8 cellular contexts compared by ENCODE assay signal in genomic region chr2:85611217-85611704, GRCh38. TPM values are rescaled to one million over a fixed set of nuclear protein-coding genes. Genes with fewer than 3 reads are reported as not detected.
A peak's percentile ranks its signal among the peaks of the same experiment; 100 is the strongest.
DNase-seq lines count a peak whose midpoint lies in the region; ATAC-seq and TF ChIP-seq lines count a peak whose summit lies in the region.

No MANE protein-coding gene starts in this region.

- dilution Hi-C loops in mammary epithelial cell (cut with HindIII; ENCODE audit: low sequenced_read_pairs) = no loop called here

- H3K4me3 ChIP-seq in mammary epithelial cell (replicated peaks in 1 of 3; ENCODE audit: insufficient read depth in 1 of 3, low read depth in 2 of 3, low read length in 3 of 3) (peak overlapping the region; percentile 60 to 92 (median 78)), mucosa of rectum (ENCODE audit: low read length in 2 of 2) (peak overlapping the region; percentile 93)

- H3K27me3 Mint-ChIP-seq in CD14-positive monocyte (ENCODE audit: low read depth in 3 of 3) = peaks cover 0 to 1% (median 0%) of the 10 kb centered on the region in 3 donors

- H3K27ac ChIP-seq in mammary epithelial cell (ENCODE audit: insufficient read depth, low read depth, low read length) (peak overlapping the region; percentile 6), mucosa of rectum (ENCODE audit: low read depth in 2 of 2, low read length in 2 of 2) (peak overlapping the region; percentile 84 to 87)

- in situ Hi-C loops in mammary epithelial cell (cut with MboI; ENCODE audit: low sequenced_read_pairs in 2 of 2) (no loop called here), G401 (cut with HindIII; ENCODE audit: low sequenced_read_pairs) (no loop called here)

- TF ChIP-seq CTCF in CD14-positive monocyte (IDR thresholded peaks at IDR 0.05) (no peak), mammary epithelial cell (conservative IDR thresholded peaks at IDR 0.05 in 1 of 2, IDR thresholded peaks at IDR 0.05 in 1 of 2; ENCODE audit: extremely low read depth in 1 of 2, insufficient read depth in 1 of 2, low read depth in 1 of 2, low read length in 2 of 2) (no peak)

- H3K4me1 ChIP-seq in mammary epithelial cell (ENCODE audit: insufficient read depth, low read length) (peaks cover 8% of the 10 kb centered on the region), mucosa of rectum (ENCODE audit: control insufficient read depth in 2 of 2, insufficient read depth in 2 of 2, low read length in 2 of 2) (peaks cover 6 to 12% of the 10 kb centered on the region in 2 donors)

- peak overlapping the region; percentile 31 to 94 (median 88) for H3K27ac Mint-ChIP-seq in CD14-positive monocyte

- peaks cover 27% of the 10 kb centered on the region for H3K79me2 ChIP-seq in mammary epithelial cell (ENCODE audit: insufficient read depth, low read length)

- peak overlapping the region; percentile 92 for H2AFZ ChIP-seq in mammary epithelial cell (ENCODE audit: low read depth, low read length)

- peaks cover 25% of the 10 kb centered on the region for H3K4me1 Mint-ChIP-seq in CD14-positive monocyte

- H3K27me3 ChIP-seq in mammary epithelial cell (ENCODE audit: insufficient read depth, low read length) (no peaks in the 10 kb centered on the region), mucosa of rectum (ENCODE audit: control insufficient read depth in 2 of 2, insufficient read depth in 2 of 2, low read length in 2 of 2) (no peaks in the 10 kb centered on the region)

- H3K9me3 ChIP-seq in mammary epithelial cell (replicated peaks; ENCODE audit: insufficient read depth, low read length) = no peaks in the 10 kb centered on the region
- no peaks in the 10 kb centered on the region for H3K9me3 ChIP-seq in mucosa of rectum (ENCODE audit: control insufficient read depth in 2 of 2, low read length in 2 of 2)

- no peaks in the 10 kb centered on the region for H4K20me1 ChIP-seq in mammary epithelial cell (ENCODE audit: insufficient read depth, low read length)

- 15% methylated on average over 12 of the region's 24 CpGs for WGBS in mammary epithelial cell (ENCODE audit: low coverage, missing lambda C conversion rate)

- CTCF ChIA-PET in mammary epithelial cell (lab: Charles Lee; ENCODE audit: low non-redundant PET) = no interaction called here

- peaks cover 24 to 36% of the 10 kb centered on the region in 2 donors for H3K36me3 Mint-ChIP-seq in CD14-positive monocyte

- DNase-seq in CD14-positive monocyte (ENCODE audit: low spot score) (no peak), mammary epithelial cell (no peak), G401 (ENCODE audit: low spot score) (no peak), T-helper 9 cell (no peak)

- H3K9ac ChIP-seq in mammary epithelial cell (ENCODE audit: insufficient read depth, low read length) (peak overlapping the region; percentile 34), mucosa of rectum (ENCODE audit: low read depth in 1 of 2, low read length in 2 of 2) (peak overlapping the region; percentile 79 to 88)

- ATAC-seq in HG03439 (IDR thresholded peaks at IDR 0.05; ENCODE audit: unreplicated experiment) (peak; percentile 15), GM18907 (IDR thresholded peaks at IDR 0.05; ENCODE audit: unreplicated experiment) (no peak), HG02588 (IDR thresholded peaks at IDR 0.05; ENCODE audit: unreplicated experiment) (no peak)

- H3K36me3 ChIP-seq in mammary epithelial cell (ENCODE audit: insufficient read depth, low read length) = no peaks in the 10 kb centered on the region
- peaks cover 22 to 31% of the 10 kb centered on the region in 2 donors for H3K36me3 ChIP-seq in mucosa of rectum (ENCODE audit: control insufficient read depth in 2 of 2, insufficient read depth in 2 of 2, low read length in 2 of 2)

- H3K9me3 Mint-ChIP-seq in CD14-positive monocyte = peaks cover 0 to 1% (median 0%) of the 10 kb centered on the region in 7 donors

- intact Hi-C loops in CD14-positive monocyte (cut with micrococcal nuclease) (loop anchor here (10.0 kb wide), 2 partner anchors 196 to 494 kb away; partner anchors contain the start of genes POLR1A (in 2 of the 2), PTCD3 (in 2 of the 2), CAPG (in 1 of the 2) and SH2D6 (in 1 of the 2)), mammary epithelial cell (cut with micrococcal nuclease) (no loop called here)

- peak overlapping the region; percentile 97 to 100 for H3K4me3 Mint-ChIP-seq in CD14-positive monocyte

- TSS peak; percentile 9 for BruUV-seq in mammary epithelial cell (replicated peaks; lab: Mats Ljungman, UMichigan)

- H3K4me2 ChIP-seq in mammary epithelial cell (ENCODE audit: insufficient read depth, low read depth, low read length) = peak overlapping the region; percentile 89

RNA-seq across cellular contexts. Expression of gene C2orf68, which starts 0.6 kb away (rescaled TPM):
- polyA plus RNA-seq in CD14-positive monocyte (10 to 100 TPM; 24.2 to 30.7 TPM), mammary epithelial cell (7.0 TPM)
- total RNA-seq in mammary epithelial cell = 10 to 100 TPM; 10.8 to 21.9 TPM
- 48.4 TPM for polyA minus RNA-seq in mammary epithelial cell
- total RNA-seq in G401 (2014; rRNA removed; shearing (Covaris generic)) = 34.0 and 34.3 TPM in 2 replicates

RNA-seq across cellular contexts. Expression of gene USP39, which starts 4.7 kb away (rescaled TPM):
- 10 to 100 TPM; 48.0 to 48.3 TPM for polyA plus RNA-seq in CD14-positive monocyte
- total RNA-seq in mammary epithelial cell = 10 to 100 TPM; 31.2 to 53.3 TPM
- polyA plus RNA-seq in mammary epithelial cell = 56.3 TPM
- polyA minus RNA-seq in mammary epithelial cell = 50.5 TPM
- 122 and 141 TPM in 2 replicates for total RNA-seq in G401 (2014; rRNA removed; shearing (Covaris generic))

RNA-seq across cellular contexts. Expression of gene TMEM150A, which starts 8.8 kb away (rescaled TPM):
- polyA plus RNA-seq in CD14-positive monocyte (10 to 100 TPM; 24.7 to 26.6 TPM), mammary epithelial cell (11.4 TPM)
- total RNA-seq in mammary epithelial cell = 10 to 100 TPM; 12.5 to 14.2 TPM
- polyA minus RNA-seq in mammary epithelial cell = 19.7 TPM
- total RNA-seq in G401 (2014; rRNA removed; shearing (Covaris generic)) = 20.3 and 20.7 TPM in 2 replicates

RNA-seq across cellular contexts. Expression of gene RNF181, which starts 15.7 kb away (rescaled TPM):
- polyA plus RNA-seq in CD14-positive monocyte = 100 to 1,000 TPM; 382 to 475 TPM
- 100 to 1,000 TPM; 101 to 109 TPM for total RNA-seq in mammary epithelial cell
- 269 TPM for polyA plus RNA-seq in mammary epithelial cell
- 193 TPM for polyA minus RNA-seq in mammary epithelial cell
- total RNA-seq in G401 (2014; rRNA removed; shearing (Covaris generic)) = 130 and 155 TPM in 2 replicates

RNA-seq across cellular contexts. Expression of gene VAMP5, which starts 27.0 kb away (rescaled TPM):
- polyA plus RNA-seq in CD14-positive monocyte = 100 to 1,000 TPM; 171 to 251 TPM
- 1 to 10 TPM; 2.2 to 7.3 TPM for total RNA-seq in mammary epithelial cell
- polyA plus RNA-seq in mammary epithelial cell = 6.0 TPM
- 10.2 TPM for polyA minus RNA-seq in mammary epithelial cell
- total RNA-seq in G401 (2014; rRNA removed; shearing (Covaris generic)) = 0.85 and 1.9 TPM in 2 replicates
